29 cellular contexts compared by ENCODE assay signal in the genomic region with DNA sequence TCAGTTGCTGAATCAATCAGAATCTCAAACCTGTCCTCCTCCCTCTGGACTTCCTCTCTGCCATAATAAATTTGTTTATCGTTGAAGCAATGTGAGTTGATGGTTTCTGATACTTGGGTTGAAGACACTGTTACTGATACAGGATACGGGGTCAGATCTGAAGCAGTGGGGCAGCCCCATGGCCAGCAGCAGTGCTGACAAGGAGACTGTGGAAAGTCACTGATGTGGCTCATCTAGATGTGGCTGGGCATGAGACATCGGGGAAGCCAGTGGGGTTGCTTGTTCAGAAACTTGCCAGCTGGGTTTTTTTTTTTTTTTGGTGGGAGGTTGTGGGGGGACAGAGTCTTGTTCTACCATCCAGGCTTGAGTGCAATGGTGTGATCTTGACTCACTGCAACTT. TPM values are rescaled to one million over a fixed set of nuclear protein-coding genes. Genes with fewer than 3 reads are reported as not detected.
"Had no signal": no experiment of that assay in that cellular context is flagged by ENCODE, and none has a peak within 500 bp of the region (broad histone marks: within the 10 kb centered on the region; RNA-seq: fewer than 3 reads in every experiment).

No MANE protein-coding gene starts in this region.

- H3K27ac Mint-ChIP-seq: dendritic cell treated with granulocyte-macrophage colony-stimulating factor and Interleukin-4, amounts not matched to agents 40 ng/mL and 50 ng/mL, for 4 days; endodermal cell; naive thymus-derived CD8-positive, alpha-beta T cell; stimulated activated memory B cell treated with anti-CD40 and anti-IgM and Interleukin-4, amounts not matched to agents 10 μg/mL and 1 μg/mL and 100 μg/mL, for 72 hours had no signal

- H3K36me3 Mint-ChIP-seq: naive thymus-derived CD8-positive, alpha-beta T cell; stimulated activated memory B cell treated with anti-CD40 and anti-IgM and Interleukin-4, amounts not matched to agents 10 μg/mL and 1 μg/mL and 100 μg/mL, for 72 hours; type B pancreatic cell had no signal

- H3K4me1 Mint-ChIP-seq: endodermal cell had no signal

- H3K9me3 ChIP-seq: colonic mucosa, gastrocnemius medialis, lower lobe of right lung, psoas muscle, sigmoid colon, stomach, thyroid gland had no signal

- H3K27me3 ChIP-seq: colonic mucosa, gastrocnemius medialis had no signal

- DNase-seq: colonic mucosa; effector CD8-positive, alpha-beta T cell; endodermal cell; foreskin fibroblast; gastrocnemius medialis; head of caudate nucleus; left ventricle myocardium superior; lower lobe of right lung; naive thymus-derived CD8-positive, alpha-beta T cell; psoas muscle; right cardiac atrium; stimulated activated CD4-positive, alpha-beta T cell treated with anti-CD3 and anti-CD28 coated beads, Interleukin-2, amount 100 ng/mL, for 24 hours; stimulated activated CD4-positive, alpha-beta T cell treated with anti-CD3 and anti-CD28 coated beads, Interleukin-4, amount 100 ng/mL, for 24 hours; stomach; thyroid gland had no signal

- H3K27me3 Mint-ChIP-seq: type B pancreatic cell had no signal

- H3K4me1 ChIP-seq: colonic mucosa had no signal

- ATAC-seq: esophagus mucosa; gastrocnemius medialis; left ventricle myocardium superior; lower lobe of right lung; naive thymus-derived CD8-positive, alpha-beta T cell; psoas muscle; right cardiac atrium; stimulated activated memory B cell treated with anti-CD40 and anti-IgM and Interleukin-4, amounts not matched to agents 10 μg/mL and 1 μg/mL and 100 μg/mL, for 72 hours had no signal

- H3K4me3 ChIP-seq: colonic mucosa, gastrocnemius medialis, lower lobe of right lung, psoas muscle, sigmoid colon, stomach, thyroid gland had no signal

- H3K9me3 Mint-ChIP-seq: dendritic cell treated with granulocyte-macrophage colony-stimulating factor and Interleukin-4, amounts not matched to agents 40 ng/mL and 50 ng/mL, for 4 days; endodermal cell; naive thymus-derived CD8-positive, alpha-beta T cell; stimulated activated memory B cell treated with anti-CD40 and anti-IgM and Interleukin-4, amounts not matched to agents 10 μg/mL and 1 μg/mL and 100 μg/mL, for 72 hours; type B pancreatic cell had no signal

- H3K36me3 ChIP-seq: colonic mucosa, gastrocnemius medialis, lower lobe of right lung, sigmoid colon, stomach, thyroid gland had no signal

- H3K4me3 Mint-ChIP-seq: dendritic cell treated with granulocyte-macrophage colony-stimulating factor and Interleukin-4, amounts not matched to agents 40 ng/mL and 50 ng/mL, for 4 days; endodermal cell; naive thymus-derived CD8-positive, alpha-beta T cell; stimulated activated memory B cell treated with anti-CD40 and anti-IgM and Interleukin-4, amounts not matched to agents 10 μg/mL and 1 μg/mL and 100 μg/mL, for 72 hours; type B pancreatic cell had no signal

- H3K27ac ChIP-seq: colonic mucosa, epithelial cell of prostate, gastrocnemius medialis, lower lobe of right lung, psoas muscle, sigmoid colon, stomach, thyroid gland had no signal

RNA-seq across cellular contexts. Expression of a gene that starts 2.7 kb away (rescaled TPM):
- total RNA-seq: colonic mucosa; endodermal cell; esophagus mucosa; gastrocnemius medialis; glomerular endothelial cell; left ventricle myocardium superior; mesenteric fat pad; myocyte; naive thymus-derived CD8-positive, alpha-beta T cell; renal cortical epithelial cell had no signal
- polyA plus RNA-seq: keratinocyte; naive thymus-derived CD8-positive, alpha-beta T cell; neural cell had no signal

RNA-seq across cellular contexts. Expression of a gene that starts 40.7 kb away (rescaled TPM):
- total RNA-seq: endodermal cell; naive thymus-derived CD8-positive, alpha-beta T cell; renal cortical epithelial cell had no signal
- polyA plus RNA-seq: keratinocyte; naive thymus-derived CD8-positive, alpha-beta T cell; neural cell had no signal

RNA-seq across cellular contexts. Expression of a gene that starts 45.0 kb away (rescaled TPM):
- total RNA-seq: chondrocyte; glomerular endothelial cell; lower lobe of right lung; myocyte; naive thymus-derived CD8-positive, alpha-beta T cell; stomach; temporal lobe had no signal
- polyA plus RNA-seq: keratinocyte; naive thymus-derived CD8-positive, alpha-beta T cell; neural cell had no signal
